In the genomic region with DNA sequence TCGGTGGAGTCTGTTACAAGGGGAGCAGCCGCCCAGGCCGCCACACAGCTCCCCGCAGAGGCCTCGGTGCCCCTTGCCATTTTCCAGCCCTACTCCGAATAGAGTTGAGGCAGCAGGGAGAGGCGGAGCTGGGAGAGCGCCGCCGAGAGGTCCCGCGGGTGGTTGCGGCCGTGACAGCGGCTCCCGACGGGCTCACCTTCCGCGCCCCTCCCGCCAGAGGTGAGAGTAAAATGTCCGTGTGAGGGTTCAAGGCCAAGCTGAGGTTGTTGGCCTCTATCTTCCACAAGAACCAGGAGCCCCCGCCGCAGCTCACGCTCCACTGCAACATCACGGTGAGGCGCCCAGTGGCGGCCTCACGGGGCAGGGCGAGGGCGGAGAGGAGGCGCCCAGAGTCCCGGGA, we compare ENCODE assay signal across 8 cellular contexts. TPM values are rescaled to one million over a fixed set of nuclear protein-coding genes. Genes with fewer than 3 reads are reported as not detected.
DNase-seq lines count a peak whose midpoint lies in the region; ATAC-seq and TF ChIP-seq lines count a peak whose summit lies in the region.
"Not testable (repeated sequence)": the region's sequence is repeated elsewhere in the genome, so short reads cannot be mapped to it uniquely, and the experiment has no call there.

No MANE protein-coding gene starts in this region.

- not testable (repeated sequence) for H3K9me3 ChIP-seq in SK-N-MC (ENCODE audit: low read depth, low read length); mammary epithelial cell (replicated peaks; ENCODE audit: insufficient read depth, low read length); uterus

- 6% methylated on average over 15 of the region's 32 CpGs for WGBS in mammary epithelial cell (ENCODE audit: low coverage, missing lambda C conversion rate)

- peak overlapping the region; percentile 15 for H3K9ac ChIP-seq in SK-N-MC (ENCODE audit: insufficient read length)
- not testable (repeated sequence) for H3K9ac ChIP-seq in mammary epithelial cell (ENCODE audit: insufficient read depth, low read length)

- intact Hi-C loops in mammary epithelial cell (cut with micrococcal nuclease); Right ventricle myocardium superior (cut with DNase I); uterus (cut with DNase I; ENCODE audit: low total_unique reads): not testable (repeated sequence)

- not testable (repeated sequence) for H3K79me2 ChIP-seq in mammary epithelial cell (ENCODE audit: insufficient read depth, low read length)

- not testable (repeated sequence) for TF ChIP-seq POLR2A in uterus (IDR thresholded peaks at IDR 0.05)

- H3K4me2 ChIP-seq in mammary epithelial cell (ENCODE audit: insufficient read depth, low read depth, low read length) = peak overlapping the region; percentile 64

- not testable (repeated sequence) for H3K27me3 ChIP-seq in GM06990 (replicated peaks; ENCODE audit: control insufficient read depth, insufficient read depth, low read length); mammary epithelial cell (ENCODE audit: insufficient read depth, low read length); uterus

- H3K27me3 Mint-ChIP-seq in naive thymus-derived CD8-positive, alpha-beta T cell = not testable (repeated sequence)

- H3K27ac Mint-ChIP-seq in naive thymus-derived CD8-positive, alpha-beta T cell = not testable (repeated sequence)

- not testable (repeated sequence) for H3K4me1 Mint-ChIP-seq in naive thymus-derived CD8-positive, alpha-beta T cell

- H3K4me3 ChIP-seq in GM06990 (replicated peaks; ENCODE audit: low read depth, low read length) = peak overlapping the region; percentile 25; the same call in 1 of the 2 replicates
- peak overlapping the region; percentile 68 for H3K4me3 ChIP-seq in SK-N-MC
- peak overlapping the region in 2 of 3 experiments; percentile 21 to 32 for H3K4me3 ChIP-seq in mammary epithelial cell (replicated peaks in 1 of 3; ENCODE audit: insufficient read depth in 1 of 3, low read depth in 2 of 3, low read length in 3 of 3)
- H3K4me3 ChIP-seq in uterus = peak overlapping the region; percentile 28 to 49

- H3K27ac ChIP-seq in SK-N-MC; mammary epithelial cell (ENCODE audit: insufficient read depth, low read depth, low read length): not testable (repeated sequence)
- peak overlapping the region; percentile 87 for H3K27ac ChIP-seq in uterus

- dilution Hi-C loops in mammary epithelial cell (cut with HindIII; ENCODE audit: low sequenced_read_pairs) = not testable (repeated sequence)

- peak overlapping the region in 7 of 10 donors; percentile 24 to 52 (median 43) for H3K4me3 Mint-ChIP-seq in naive thymus-derived CD8-positive, alpha-beta T cell

- not testable (repeated sequence) for H4K20me1 ChIP-seq in mammary epithelial cell (ENCODE audit: insufficient read depth, low read length)

- DNase-seq in GM06990 (ENCODE audit: extremely low read depth, insufficient read length); SK-N-MC (ENCODE audit: low read depth, low spot score); mammary epithelial cell: not testable (repeated sequence)
- DNase-seq in activated T-cell treated with anti-CD3 and anti-CD28 coated beads for 4 hours (peak; percentile 1), Right ventricle myocardium superior (peak; percentile 46), uterus (peak; percentile 40 to 48)
- peak in 9 of 10 donors; percentile 6 to 64 (median 29) for DNase-seq in naive thymus-derived CD8-positive, alpha-beta T cell
- peak; percentile 48 for DNase-seq in stimulated activated CD4-positive, alpha-beta T cell treated with anti-CD3 and anti-CD28 coated beads, Interleukin-15, amount 100 ng/mL, for 24 hours

- in situ Hi-C loops in mammary epithelial cell (cut with MboI; ENCODE audit: low sequenced_read_pairs in 2 of 2) = not testable (repeated sequence)

- H3K9me3 Mint-ChIP-seq in naive thymus-derived CD8-positive, alpha-beta T cell = not testable (repeated sequence)

- not testable (repeated sequence) for TF ChIP-seq CTCF in GM06990 (IDR thresholded peaks at IDR 0.05; ENCODE audit: insufficient read depth, low read length, poor library complexity, severe bottlenecking); uterus (IDR thresholded peaks at IDR 0.05)
- peak in 1 of 2 donors; percentile 25 for TF ChIP-seq CTCF in mammary epithelial cell (conservative IDR thresholded peaks at IDR 0.05 in 1 of 2, IDR thresholded peaks at IDR 0.05 in 1 of 2; ENCODE audit: extremely low read depth in 1 of 2, insufficient read depth in 1 of 2, low read depth in 1 of 2, low read length in 2 of 2)

- ATAC-seq in Right ventricle myocardium superior (ENCODE audit: poor library complexity); naive thymus-derived CD8-positive, alpha-beta T cell: not testable (repeated sequence)

- POLR2A ChIA-PET in naive thymus-derived CD8-positive, alpha-beta T cell (lab: Charles Lee) = not testable (repeated sequence)

- not testable (repeated sequence) for H3K36me3 Mint-ChIP-seq in naive thymus-derived CD8-positive, alpha-beta T cell

- H3K36me3 ChIP-seq in GM06990 (ENCODE audit: control insufficient read depth, insufficient read depth, low read length); SK-N-MC (ENCODE audit: insufficient read depth, low read length); mammary epithelial cell (ENCODE audit: insufficient read depth, low read length); uterus: not testable (repeated sequence)

- peak overlapping the region; percentile 79 for H2AFZ ChIP-seq in mammary epithelial cell (ENCODE audit: low read depth, low read length)

- H3K4me1 ChIP-seq in mammary epithelial cell (ENCODE audit: insufficient read depth, low read length); uterus: not testable (repeated sequence)

- CTCF ChIA-PET in mammary epithelial cell (lab: Charles Lee; ENCODE audit: low non-redundant PET) = not testable (repeated sequence)

- not testable (repeated sequence) for BruUV-seq in mammary epithelial cell (replicated peaks; lab: Mats Ljungman, UMichigan)

RNA-seq across cellular contexts. Expression of a gene that starts 15.8 kb away (rescaled TPM):
- total RNA-seq in mammary epithelial cell (1 to 10 TPM; 1.3 to 6.1 TPM), Right ventricle myocardium superior (1.0 TPM), uterus (1 to 10 TPM; 2.6 to 6.6 (median 4.3) TPM)
- polyA plus RNA-seq in mammary epithelial cell = 1.2 TPM
- 0.47 TPM for polyA minus RNA-seq in mammary epithelial cell
- 1 to 10 TPM; 7.4 TPM for total RNA-seq in naive thymus-derived CD8-positive, alpha-beta T cell
- under 1 TPM; 0.47 to 0.75 (median 0.61) TPM for polyA plus RNA-seq in naive thymus-derived CD8-positive, alpha-beta T cell
